ENCODE assay signal across 1 cellular context in the genomic region with DNA sequence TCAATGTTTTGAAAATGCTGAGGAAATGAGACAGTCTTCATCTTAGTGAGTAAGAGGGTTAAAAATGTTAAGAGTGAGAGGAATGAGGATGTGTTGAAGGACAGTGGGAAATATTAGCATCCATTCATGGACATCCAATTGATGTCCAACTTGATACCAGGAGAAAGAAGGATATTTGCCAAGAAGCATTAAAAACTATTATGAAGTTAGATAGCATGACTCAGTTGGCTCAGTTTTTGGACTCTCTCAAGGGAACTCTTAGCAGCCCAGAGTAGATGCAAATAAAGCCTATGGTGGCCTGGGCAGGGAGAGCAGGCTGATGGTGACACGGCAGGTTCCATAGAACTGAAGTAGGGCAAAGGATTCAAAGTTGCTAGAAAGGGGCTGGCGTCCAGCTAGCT.
TF ChIP-seq lines count a peak whose summit lies in the region.

No MANE protein-coding gene starts in this region.

TF ChIP-seq in H1, 55 proteins besides CTCF, POLR2A, EP300 and RAD21:
- no peak for TF ChIP-seq SP4 (IDR thresholded peaks at IDR 0.05; ENCODE audit: low read length)
- no peak for TF ChIP-seq CBX8 (IDR thresholded peaks at IDR 0.05; ENCODE audit: borderline replicate concordance, low read depth, low read length)
- TF ChIP-seq, protein P1, sequence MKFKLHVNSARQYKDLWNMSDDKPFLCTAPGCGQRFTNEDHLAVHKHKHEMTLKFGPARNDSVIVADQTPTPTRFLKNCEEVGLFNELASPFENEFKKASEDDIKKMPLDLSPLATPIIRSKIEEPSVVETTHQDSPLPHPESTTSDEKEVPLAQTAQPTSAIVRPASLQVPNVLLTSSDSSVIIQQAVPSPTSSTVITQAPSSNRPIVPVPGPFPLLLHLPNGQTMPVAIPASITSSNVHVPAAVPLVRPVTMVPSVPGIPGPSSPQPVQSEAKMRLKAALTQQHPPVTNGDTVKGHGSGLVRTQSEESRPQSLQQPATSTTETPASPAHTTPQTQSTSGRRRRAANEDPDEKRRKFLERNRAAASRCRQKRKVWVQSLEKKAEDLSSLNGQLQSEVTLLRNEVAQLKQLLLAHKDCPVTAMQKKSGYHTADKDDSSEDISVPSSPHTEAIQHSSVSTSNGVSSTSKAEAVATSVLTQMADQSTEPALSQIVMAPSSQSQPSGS (IDR thresholded peaks at IDR 0.05; ENCODE audit: low read length) = no peak
